ENCODE assay signal across 11 cellular contexts in the genomic region with DNA sequence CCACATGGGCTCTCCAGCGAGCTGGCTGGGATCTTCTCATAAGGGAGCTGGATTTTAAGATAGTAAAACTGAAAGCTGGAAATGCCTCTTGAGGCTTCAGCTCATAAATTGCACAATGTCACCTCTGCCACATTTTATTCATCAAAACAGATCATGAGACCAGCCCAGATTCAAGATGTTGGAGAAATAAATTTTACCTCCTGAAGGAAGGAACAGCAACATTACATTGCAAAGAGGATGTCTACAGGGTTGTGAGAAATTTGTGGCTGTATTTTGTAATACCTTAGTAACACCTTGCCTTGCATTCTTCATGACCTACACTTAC.
"Had no signal": no experiment of that assay in that cellular context is flagged by ENCODE, and none has a peak within 500 bp of the region (broad histone marks: within the 10 kb centered on the region; RNA-seq: fewer than 3 reads in every experiment).

No MANE protein-coding gene starts in this region.

- ATAC-seq: activated CD8-positive, alpha-beta memory T cell treated with anti-CD3 and anti-CD28 coated beads, Interleukin-2, amount 10 ng/mL, durations not matched to agents 7 days and 5 days; T-helper 17 cell had no signal

- H3K9me3 ChIP-seq: esophagus squamous epithelium, testis had no signal

- H3K4me1 ChIP-seq: testis had no signal

- DNase-seq: activated B cell treated with CpG ODN at 0.5 μM for 24 hours; activated CD8-positive, alpha-beta memory T cell treated with anti-CD3 and anti-CD28 coated beads, Interleukin-2, amount 10 ng/mL, durations not matched to agents 7 days and 5 days; activated effector memory CD4-positive, alpha-beta T cell treated with Interleukin-2 at 50 U/mL for 16 hours; activated T-cell treated with anti-CD3 and anti-CD28 coated beads, Interleukin-2, amount 50 U/mL, for 24 hours; amygdala; esophagus squamous epithelium; naive B cell; retina; stimulated activated CD4-positive, alpha-beta T cell treated with anti-CD3 and anti-CD28 coated beads, Interleukin-4, amount 100 ng/mL, for 24 hours; T-helper 17 cell; testis had no signal

- H3K36me3 ChIP-seq: esophagus squamous epithelium had no signal

- H3K4me3 ChIP-seq: esophagus squamous epithelium, testis had no signal

- H3K27me3 ChIP-seq: esophagus squamous epithelium, testis had no signal

- H3K27ac ChIP-seq: esophagus squamous epithelium, testis had no signal
